ENCODE assay signal across 25 cellular contexts in the genomic region with DNA sequence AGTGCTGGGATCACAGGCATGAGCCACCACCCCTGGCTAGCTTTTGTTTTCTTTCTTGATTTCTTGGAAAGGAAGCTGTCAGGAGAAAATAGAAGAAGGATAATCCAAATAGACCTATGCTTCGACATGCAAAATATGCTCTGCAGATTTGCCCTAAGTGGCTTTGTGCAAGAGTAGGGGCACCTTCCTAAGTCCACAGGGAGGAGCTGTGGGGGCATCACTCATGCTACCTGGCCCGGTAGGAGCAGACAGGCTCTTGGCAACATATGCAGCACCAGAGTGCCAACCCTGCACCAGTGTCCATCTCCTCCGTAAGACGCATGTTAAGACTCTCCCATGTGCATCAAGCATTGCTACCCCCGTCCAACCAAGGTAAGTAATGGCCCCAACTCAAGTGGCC.
"Had no signal": no experiment of that assay in that cellular context is flagged by ENCODE, and none has a peak within 500 bp of the region (broad histone marks: within the 10 kb centered on the region; RNA-seq: fewer than 3 reads in every experiment).

No MANE protein-coding gene starts in this region.

- H3K27ac Mint-ChIP-seq: activated CD8-positive, alpha-beta T cell treated with anti-CD3 and anti-CD28 coated beads, Interleukin-2, amount 10 ng/mL, durations not matched to agents 7 days and 5 days; activated naive CD8-positive, alpha-beta T cell treated with anti-CD3 and anti-CD28 coated beads, Interleukin-2, amount 10 ng/mL, durations not matched to agents 7 days and 5 days; T-helper 1 cell treated with Interleukin-12 subunit alpha and Interleukin-12 subunit beta and Interleukin-4 antibody, amounts not matched to agents 30 μg/mL and 1 μg/mL, for 36 hours had no signal

- H3K9me3 ChIP-seq: adrenal gland, MG63 had no signal

- H2AFZ ChIP-seq: PC-9 had no signal

- DNase-seq: activated CD4-positive, alpha-beta T cell treated with anti-CD3 and anti-CD28 coated beads for 48 hours; activated CD4-positive, alpha-beta T cell treated with anti-CD3 and anti-CD28 coated beads, Interleukin-2, amount 50 U/mL, for 4 hours; activated CD8-positive, alpha-beta memory T cell treated with anti-CD3 and anti-CD28 coated beads, Interleukin-2, amount 50 U/mL, for 48 hours; activated CD8-positive, alpha-beta T cell treated with anti-CD3 and anti-CD28 coated beads, Interleukin-2, amount 10 ng/mL, durations not matched to agents 7 days and 5 days; activated naive CD4-positive, alpha-beta T cell treated with anti-CD3 and anti-CD28 coated beads, Interleukin-2, amount 50 U/mL, for 16 hours; activated naive CD8-positive, alpha-beta T cell treated with anti-CD3 and anti-CD28 coated beads, Interleukin-2, amount 10 ng/mL, durations not matched to agents 7 days and 5 days; activated T-cell treated with anti-CD3 and anti-CD28 coated beads, Interleukin-2, amount 50 U/mL, for 1 hour; adrenal gland; anterior cingulate cortex; cerebellar nuclear complex; MG63; MV-4-11; NCI-H1105; NCI-H1436; NCI-H1694 treated with DMSO at 0.1 percent for 48 hours; NCI-H2081; NCI-H2171; NCI-H2227 treated with DMSO at 0.1 percent for 48 hours; NCI-H526; NCI-H82; NK-92 treated with Interleukin-12 subunit alpha and Interleukin-12 subunit beta, amount 100 ng/mL, for 24 hours; PC-9; SHP77 treated with DMSO at 0.1 percent for 48 hours had no signal

- ATAC-seq: activated CD4-positive, CD25-positive, alpha-beta regulatory T cell treated with anti-CD3 and anti-CD28 coated beads, Interleukin-2, amount 50 U/mL, for 24 hours; activated CD8-positive, alpha-beta T cell treated with anti-CD3 and anti-CD28 coated beads, Interleukin-2, amount 10 ng/mL, durations not matched to agents 7 days and 5 days had no signal

- H3K4me2 ChIP-seq: PC-9 had no signal

- H3K36me3 ChIP-seq: adrenal gland, MG63 had no signal

- H3K4me3 Mint-ChIP-seq: activated CD8-positive, alpha-beta T cell treated with anti-CD3 and anti-CD28 coated beads, Interleukin-2, amount 10 ng/mL, durations not matched to agents 7 days and 5 days; activated naive CD8-positive, alpha-beta T cell treated with anti-CD3 and anti-CD28 coated beads, Interleukin-2, amount 10 ng/mL, durations not matched to agents 7 days and 5 days; T-helper 1 cell treated with Interleukin-12 subunit alpha and Interleukin-12 subunit beta and Interleukin-4 antibody, amounts not matched to agents 30 μg/mL and 1 μg/mL, for 36 hours had no signal

- H3K27me3 ChIP-seq: adrenal gland, MG63 had no signal

- H3K4me3 ChIP-seq: adrenal gland, MG63, PC-9 had no signal

- H3K27ac ChIP-seq: adrenal gland, PC-9 had no signal
